In genomic region chr10:71735709-71736569, GRCh38 we compare ENCODE assay signal across 2 cellular contexts.
TF ChIP-seq lines count a peak whose summit lies in the region.

No MANE protein-coding gene starts in this region.

TF ChIP-seq in K562, 482 proteins besides CTCF, POLR2A, EP300 and RAD21:
- TF ChIP-seq SMAD3 (CRISPR knock-in tag; conservative IDR thresholded peaks at IDR 0.05) = no peak
- TF ChIP-seq PURB (CRISPR knock-in tag; IDR thresholded peaks at IDR 0.05; ENCODE audit: low read depth) = no peak
- no peak for TF ChIP-seq ATF1 (CRISPR knock-in tag; IDR thresholded peaks at IDR 0.05)
- no peak for TF ChIP-seq ATF1 (tag; IDR thresholded peaks at IDR 0.05)
- no peak for TF ChIP-seq RREB1 (CRISPR knock-in tag; IDR thresholded peaks at IDR 0.05)
- peak; percentile 38 for TF ChIP-seq PRDM10 (IDR thresholded peaks at IDR 0.05; ENCODE audit: partially characterized antibody)
- TF ChIP-seq RBM14 (IDR thresholded peaks at IDR 0.05; ENCODE audit: borderline replicate concordance, insufficient read depth, low read depth, low read length) = no peak
- no peak for TF ChIP-seq TBP (optimal IDR thresholded peaks at IDR 0.05; ENCODE audit: low read depth, low read length)
- TF ChIP-seq KDM1A (IDR thresholded peaks at IDR 0.05) = no peak

TF ChIP-seq in SK-N-SH, 30 proteins besides CTCF, POLR2A, EP300 and RAD21:
- TF ChIP-seq USF2 (IDR thresholded peaks at IDR 0.05; ENCODE audit: borderline replicate concordance, low read depth, low read length) = no peak
- no peak for TF ChIP-seq FOSL2 (IDR thresholded peaks at IDR 0.05; ENCODE audit: borderline replicate concordance, low read depth)
- TF ChIP-seq RFX5 (IDR thresholded peaks at IDR 0.05; ENCODE audit: low read length) = no peak
- TF ChIP-seq TAF1 (IDR thresholded peaks at IDR 0.05; ENCODE audit: borderline replicate concordance, low read depth, low read length) = no peak
- TF ChIP-seq NFIC (IDR thresholded peaks at IDR 0.05; ENCODE audit: borderline replicate concordance) = no peak
- TF ChIP-seq JUND (IDR thresholded peaks at IDR 0.05) = no peak
- TF ChIP-seq MEF2A (IDR thresholded peaks at IDR 0.05; ENCODE audit: borderline replicate concordance, low read depth) = no peak
- no peak for TF ChIP-seq GATA2 (CRISPR knock-in tag; IDR thresholded peaks at IDR 0.05)
